24 cellular contexts compared by ENCODE assay signal in genomic region chrX:122914256-122914655, GRCh38.
DNase-seq lines count a peak whose midpoint lies in the region; ATAC-seq and TF ChIP-seq lines count a peak whose summit lies in the region.
"Had no signal": no experiment of that assay in that cellular context is flagged by ENCODE, and none has a peak within 500 bp of the region (broad histone marks: within the 10 kb centered on the region; RNA-seq: fewer than 3 reads in every experiment).

No MANE protein-coding gene starts in this region.

- no peaks in the 10 kb centered on the region for H3K9me3 ChIP-seq in body of pancreas
- H3K9me3 ChIP-seq: BE2C had no signal

- no peaks in the 10 kb centered on the region for H3K27me3 Mint-ChIP-seq in chondrocyte (ENCODE audit: low read depth)
- H3K27me3 Mint-ChIP-seq: CD4-positive, alpha-beta memory T cell; CD4-positive, CD25-positive, alpha-beta regulatory T cell; CD8-positive, alpha-beta memory T cell had no signal

- no peaks in the 10 kb centered on the region for H3K4me1 ChIP-seq in body of pancreas
- H3K4me1 ChIP-seq: BE2C, BLaER1 had no signal

- ATAC-seq in body of pancreas, result no peak
- ATAC-seq in HG02588 (IDR thresholded peaks at IDR 0.05; ENCODE audit: unreplicated experiment), result no peak
- ATAC-seq: GM12878 had no signal

- intact Hi-C loops in posterior vena cava (cut with DNase I) (no loop called here), body of pancreas (cut with DNase I) (no loop called here)

- H3K27ac ChIP-seq in body of pancreas, result no peak overlapping the region
- H3K27ac ChIP-seq: BLaER1 had no signal

- 83 to 89% methylated on average over 2 to 5 of the region's 5 CpGs for WGBS in body of pancreas, 2 donors

- no peaks in the 10 kb centered on the region for H3K4me1 Mint-ChIP-seq in chondrocyte (ENCODE audit: low read depth)
- H3K4me1 Mint-ChIP-seq: CD14-positive monocyte; CD4-positive, alpha-beta memory T cell; CD4-positive, CD25-positive, alpha-beta regulatory T cell; CD8-positive, alpha-beta memory T cell had no signal

- no peak overlapping the region for H3K4me3 ChIP-seq in body of pancreas
- H3K4me3 ChIP-seq: BLaER1, GM12878 had no signal

- H3K36me3 ChIP-seq in body of pancreas (replicated peaks in 1 of 2; ENCODE audit: insufficient read depth in 1 of 2, low read depth in 2 of 2), result no peaks in the 10 kb centered on the region
- H3K36me3 ChIP-seq: BE2C, BLaER1 had no signal

- H3K9me3 Mint-ChIP-seq in chondrocyte (ENCODE audit: low read depth), result peaks cover 45% of the 10 kb centered on the region

- no peak overlapping the region for H3K4me3 Mint-ChIP-seq in chondrocyte (ENCODE audit: unreplicated experiment)
- H3K4me3 Mint-ChIP-seq: CD14-positive monocyte; CD4-positive, alpha-beta memory T cell; CD4-positive, CD25-positive, alpha-beta regulatory T cell; CD8-positive, alpha-beta memory T cell had no signal

- H3K36me3 Mint-ChIP-seq in chondrocyte (ENCODE audit: low read depth), result no peaks in the 10 kb centered on the region
- H3K36me3 Mint-ChIP-seq: CD14-positive monocyte; CD4-positive, alpha-beta memory T cell; CD4-positive, CD25-positive, alpha-beta regulatory T cell; CD8-positive, alpha-beta memory T cell had no signal

- in situ Hi-C loops in KBM-7 (cut with MboI; ENCODE audit: low pct_unique_long_range_greater_than_20kb, low sequenced_read_pairs), result no loop called here

- TF ChIP-seq POLR2A in body of pancreas (IDR thresholded peaks at IDR 0.05), result no peak

- DNase-seq in chondrocyte (ENCODE audit: low spot score) (peak; percentile 69), islet precursor cell (peak; percentile 34), posterior vena cava (ENCODE audit: low spot score) (peak; percentile 53), body of pancreas (no peak), KBM-7 (no peak)
- DNase-seq: 8988T; ACHN; BE2C; C1 segment of cervical spinal cord; CD4-positive, alpha-beta memory T cell; CD4-positive, CD25-positive, alpha-beta regulatory T cell; CD8-positive, alpha-beta memory T cell; COR-L47; DMS 273 treated with DMSO at 0.1 percent for 48 hours; DMS153; DMS53; DMS79; DND-41; EL; GDM1 had no signal

- TF ChIP-seq CTCF in chondrocyte (IDR thresholded peaks at IDR 0.05), result no peak
- TF ChIP-seq CTCF in body of pancreas (IDR thresholded peaks at IDR 0.05), result no peak

- H3K27ac Mint-ChIP-seq in chondrocyte (ENCODE audit: unreplicated experiment), result no peak overlapping the region
- H3K27ac Mint-ChIP-seq: CD4-positive, alpha-beta memory T cell; CD4-positive, CD25-positive, alpha-beta regulatory T cell; CD8-positive, alpha-beta memory T cell had no signal

- no peaks in the 10 kb centered on the region for H3K27me3 ChIP-seq in body of pancreas
- H3K27me3 ChIP-seq: BE2C had no signal

Comparison
In these comparisons a context has a peak if more than half of its experiments do, and no peak if none do; other contexts are left out.
1. DNase-seq: peak in chondrocyte (single experiment), islet precursor cell (single experiment) and posterior vena cava (single experiment); none in body of pancreas (0 of 4) and KBM-7 (single experiment).